In genomic region chr11:107043242-107043991, GRCh38 we compare ENCODE assay signal across 9 cellular contexts. TPM values are rescaled to one million over a fixed set of nuclear protein-coding genes. Genes with fewer than 3 reads are reported as not detected.
A peak's percentile ranks its signal among the peaks of the same experiment; 100 is the strongest.
DNase-seq lines count a peak whose midpoint lies in the region; ATAC-seq and TF ChIP-seq lines count a peak whose summit lies in the region.
"Had no signal": no experiment of that assay in that cellular context is flagged by ENCODE, and none has a peak within 500 bp of the region (broad histone marks: within the 10 kb centered on the region; RNA-seq: fewer than 3 reads in every experiment).

No MANE protein-coding gene starts in this region.

- H3K36me3 ChIP-seq in PC-3 (ENCODE audit: low read depth, low read length) = no peaks in the 10 kb centered on the region

- H3F3A ChIP-seq in PC-3 (ENCODE audit: low read length, unreplicated experiment) = no peaks in the 10 kb centered on the region

- peak overlapping the region; percentile 20 for H3K27ac ChIP-seq in PC-3 (ENCODE audit: low read length)

- H3K9me3 ChIP-seq in PC-3 (ENCODE audit: low read length) = no peaks in the 10 kb centered on the region

- POLR2A ChIA-PET in PC-3 (lab: Charles Lee; ENCODE audit: unreplicated experiment) = no interaction called here

- DNase-seq in PC-3 = peak; percentile 81
- DNase-seq in myocyte (ENCODE audit: low read depth) = peak; percentile 85
- DNase-seq in DMS53 treated with DMSO at 0.1 percent for 48 hours (lab: John Stamatoyannopoulos, UW; ENCODE audit: unreplicated experiment) = no peak
- no peak for DNase-seq in NAMALWA (ENCODE audit: low spot score)
- DNase-seq in DMS114 treated with DMSO at 0.1 percent for 48 hours (lab: John Stamatoyannopoulos, UW; ENCODE audit: unreplicated experiment) = no peak
- no peak for DNase-seq in NCI-H2107 (lab: John Stamatoyannopoulos, UW)
- DNase-seq: NCI-H526 treated with DMSO at 0.1 percent for 48 hours had no signal

- no peaks in the 10 kb centered on the region for H3K79me2 ChIP-seq in PC-3 (ENCODE audit: low read length)

- H2AFZ ChIP-seq in PC-3 (ENCODE audit: low read length) = no peak overlapping the region

- intact Hi-C loops in PC-3 (cut with micrococcal nuclease) = no loop called here

- CTCF ChIA-PET in PC-3 (lab: Charles Lee) = interaction anchor here (0.8 kb wide), 1 partner anchor 229 kb away, joined by 3 read pairs; no protein-coding TSS in a partner anchor

- no peak overlapping the region for H3K4me2 ChIP-seq in PC-3 (ENCODE audit: low read length)

- no peaks in the 10 kb centered on the region for H4K20me1 ChIP-seq in PC-3 (ENCODE audit: low read length)

- H3K4me3 ChIP-seq in PC-3 (ENCODE audit: low read length) = no peak overlapping the region

- peak; percentile 86 for ATAC-seq in GM18519 (IDR thresholded peaks at IDR 0.05; ENCODE audit: low FRiP score, unreplicated experiment)
- ATAC-seq in HG02798 (IDR thresholded peaks at IDR 0.05; ENCODE audit: poor library complexity, unreplicated experiment) = peak; percentile 83
- peak; percentile 73 for ATAC-seq in PC-3

- peaks cover 19% of the 10 kb centered on the region for H3K4me1 ChIP-seq in PC-3 (ENCODE audit: insufficient read depth, low read length)

- H3K27me3 ChIP-seq in PC-3 (ENCODE audit: low read length) = no peaks in the 10 kb centered on the region

- TF ChIP-seq CTCF in PC-3 (conservative IDR thresholded peaks at IDR 0.05; ENCODE audit: low read depth, low read length) = no peak

- H3K9ac ChIP-seq in PC-3 (ENCODE audit: low read length) = no peak overlapping the region

- BruUV-seq in PC-3 (replicated peaks; lab: Mats Ljungman, UMichigan) = no TSS peak

- no peaks in the 10 kb centered on the region for H3K9me2 ChIP-seq in PC-3 (replicated peaks; ENCODE audit: low read length)

RNA-seq across cellular contexts. Expression of gene GUCY1A2, which starts 25.1 kb away (rescaled TPM):
- total RNA-seq in PC-3 (2014; rRNA removed) (not detected in 2 replicates), myocyte (0.21 and 0.29 TPM in 2 replicates)
- 0.04 TPM for polyA plus RNA-seq in myocyte (2012)

Comparison
In these comparisons a context has a peak if more than half of its experiments do, and no peak if none do; other contexts are left out.
1. DNase-seq: peak in PC-3 (single experiment) and myocyte (single experiment); none in DMS53 treated with DMSO at 0.1 percent for 48 hours (single experiment), NAMALWA (single experiment), DMS114 treated with DMSO at 0.1 percent for 48 hours (single experiment) and NCI-H2107 (single experiment).
2. Peak in every context shown above with its lines, with median percentiles within 50 percentile points of each other: ATAC-seq.